17 cellular contexts compared by ENCODE assay signal in genomic region chr16:7492122-7492521, GRCh38.
DNase-seq lines count a peak whose midpoint lies in the region; ATAC-seq, FAIRE-seq and TF ChIP-seq lines count a peak whose summit lies in the region.
"Had no signal": no experiment of that assay in that cellular context is flagged by ENCODE, and none has a peak within 500 bp of the region (broad histone marks: within the 10 kb centered on the region; RNA-seq: fewer than 3 reads in every experiment).

No MANE protein-coding gene starts in this region.

- H3K36me3 ChIP-seq in GM23338 (ENCODE audit: insufficient read depth) (no peaks in the 10 kb centered on the region), K562 (ENCODE audit: control insufficient read depth, insufficient read depth, low read length) (no peaks in the 10 kb centered on the region), neuronal stem cell (replicated peaks in 1 of 2; ENCODE audit: control insufficient read depth in 2 of 2, insufficient read depth in 2 of 2, low read length in 2 of 2) (no peaks in the 10 kb centered on the region)
- H3K36me3 ChIP-seq: HAP-1 had no signal

- H3K27me3 Mint-ChIP-seq in GM23338 (ENCODE audit: insufficient read depth, low read depth, poor library complexity) = peaks cover 3% of the 10 kb centered on the region
- H3K27me3 Mint-ChIP-seq: CD4-positive, alpha-beta T cell; IgD-negative memory B cell had no signal

- DNase-seq in GM23338 (ENCODE audit: low spot score) = peak; percentile 37
- peak; percentile 3 for DNase-seq in NB4 (ENCODE audit: low read depth)
- DNase-seq in K562 (ENCODE audit: extremely low read depth in 1 of 4, low spot score in 3 of 4) = no peak
- peak; percentile 26 for DNase-seq in neuronal stem cell (ENCODE audit: low spot score)
- no peak for DNase-seq in sciatic nerve (ENCODE audit: low spot score)
- no peak for DNase-seq in hypothalamus (lab: John Stamatoyannopoulos, UW)
- DNase-seq in HCEC 1CT = no peak
- DNase-seq: AML-193; Caco-2; CD4-positive, alpha-beta T cell; HFFc6 had no signal

- BruUV-seq in K562 (replicated peaks; lab: Mats Ljungman, UMichigan) = no TSS peak

- ATAC-seq in GM23338 = no peak
- ATAC-seq in K562 = no peak
- ATAC-seq in sciatic nerve = no peak
- ATAC-seq: HepG2 had no signal

- H3K23ac ChIP-seq in neuronal stem cell (ENCODE audit: low read depth, low read length, poor library complexity) = no peak overlapping the region

- no peak overlapping the region for H2AK5ac ChIP-seq in neuronal stem cell (ENCODE audit: low read depth, low read length)

- intact Hi-C loops in K562 (cut with micrococcal nuclease) = no loop called here
- intact Hi-C loops in sciatic nerve (cut with DNase I) = no loop called here

- TF ChIP-seq POLR2A in NB4 (IDR thresholded peaks at IDR 0.05; ENCODE audit: extremely low read depth, insufficient read length) = no peak
- no peak for TF ChIP-seq POLR2A in K562 (conservative IDR thresholded peaks at IDR 0.05)

- no peaks in the 10 kb centered on the region for H3K9me2 ChIP-seq in GM23338 (ENCODE audit: insufficient read depth)

- H3K27ac ChIP-seq in GM23338 (ENCODE audit: low read depth) (no peak overlapping the region), K562 (ENCODE audit: extremely low read depth, low read depth, low read length) (no peak overlapping the region), neuronal stem cell (replicated peaks; ENCODE audit: low read length) (no peak overlapping the region)
- H3K27ac ChIP-seq: C4-2B had no signal

- H3K27me3 ChIP-seq in GM23338 (ENCODE audit: insufficient read depth) (no peaks in the 10 kb centered on the region), K562 (ENCODE audit: control insufficient read depth in 2 of 2, insufficient read depth in 2 of 2, low read length in 2 of 2) (no peaks in the 10 kb centered on the region), neuronal stem cell (ENCODE audit: control insufficient read depth in 3 of 3, insufficient read depth in 3 of 3, low read depth in 1 of 3, low read length in 3 of 3) (no peaks in the 10 kb centered on the region)

- H4K8ac ChIP-seq in neuronal stem cell (ENCODE audit: low read depth, low read length) = no peak overlapping the region

- no peak overlapping the region for H3K4me3 ChIP-seq in GM23338
- H3K4me3 ChIP-seq in NB4 (ENCODE audit: low read depth, low read length) = no peak overlapping the region
- H3K4me3 ChIP-seq in K562 = no peak overlapping the region
- no peak overlapping the region for H3K4me3 ChIP-seq in neuronal stem cell (ENCODE audit: low read length in 2 of 2)
- H3K4me3 ChIP-seq: HAP-1 had no signal

- H3K9ac ChIP-seq in K562 (ENCODE audit: insufficient read depth in 1 of 2, low read depth in 2 of 2, low read length in 2 of 2) (no peak overlapping the region), neuronal stem cell (ENCODE audit: low read depth, low read length, poor library complexity) (no peak overlapping the region)

- no peak for TF ChIP-seq RAD21 in K562 (CRISPR knock-in tag; conservative IDR thresholded peaks at IDR 0.05 in 1 of 2, IDR thresholded peaks at IDR 0.05 in 1 of 2)

- no peak for TF ChIP-seq EP300 in K562 (IDR thresholded peaks at IDR 0.05; ENCODE audit: low read length)

- no peak overlapping the region for H3K18ac ChIP-seq in neuronal stem cell (ENCODE audit: low read length)

- H3K4me3 Mint-ChIP-seq in GM23338 = no peak overlapping the region
- H3K4me3 Mint-ChIP-seq: CD4-positive, alpha-beta T cell; HFFc6; IgD-negative memory B cell had no signal

- peaks cover 3% of the 10 kb centered on the region; the same call in 1 of the 3 replicates for H3K4me1 Mint-ChIP-seq in GM23338
- H3K4me1 Mint-ChIP-seq: IgD-negative memory B cell had no signal

- no peak overlapping the region for H3K4ac ChIP-seq in neuronal stem cell (ENCODE audit: low read length)

- H3K9me3 ChIP-seq in K562 (replicated peaks; ENCODE audit: control insufficient read depth, insufficient read depth, low read depth, low read length) = no peaks in the 10 kb centered on the region
- H3K9me3 ChIP-seq in neuronal stem cell (replicated peaks in 1 of 2; ENCODE audit: control insufficient read depth in 2 of 2, insufficient read depth in 1 of 2, low read depth in 1 of 2, low read length in 2 of 2) = no peaks in the 10 kb centered on the region
- H3K9me3 ChIP-seq: Caco-2, HAP-1 had no signal

- no peak overlapping the region for H3K27ac Mint-ChIP-seq in GM23338
- H3K27ac Mint-ChIP-seq: CD4-positive, alpha-beta T cell; HFFc6; IgD-negative memory B cell had no signal

- FAIRE-seq in K562 (lab: Jason Lieb, UNC) = no peak
- FAIRE-seq: D721Med, G401.6, HepG2 had no signal

- H3K9me1 ChIP-seq in K562 (ENCODE audit: control insufficient read depth, insufficient read depth, low read length) = no peaks in the 10 kb centered on the region

- H4K20me1 ChIP-seq in GM23338 (replicated peaks; ENCODE audit: insufficient read depth) = no peaks in the 10 kb centered on the region
- no peaks in the 10 kb centered on the region for H4K20me1 ChIP-seq in K562 (replicated peaks; ENCODE audit: control insufficient read depth, insufficient read depth, low read length)

- H3K79me1 ChIP-seq in neuronal stem cell (ENCODE audit: low read depth, low read length) = no peaks in the 10 kb centered on the region

- no peak overlapping the region for H3K14ac ChIP-seq in neuronal stem cell (ENCODE audit: low read length)

- no peak overlapping the region for H2BK120ac ChIP-seq in neuronal stem cell (ENCODE audit: low read depth, low read length)

- no peak for TF ChIP-seq CTCF in GM23338 (conservative IDR thresholded peaks at IDR 0.05; ENCODE audit: low read depth in 2 of 2)
- no peak for TF ChIP-seq CTCF in NB4 (IDR thresholded peaks at IDR 0.05; ENCODE audit: low read depth, low read length)
- TF ChIP-seq CTCF in K562 (IDR thresholded peaks at IDR 0.05 in 2 of 3, conservative IDR thresholded peaks at IDR 0.05 in 1 of 3; ENCODE audit: insufficient read depth in 2 of 3, low read depth in 1 of 3, low read length in 3 of 3) = no peak

- no peaks in the 10 kb centered on the region for H3K79me2 ChIP-seq in GM23338 (replicated peaks; ENCODE audit: insufficient read depth)
- H3K79me2 ChIP-seq in K562 (ENCODE audit: control insufficient read depth, insufficient read depth, low read length) = no peaks in the 10 kb centered on the region

- no peaks in the 10 kb centered on the region; the same call in 2 of the 3 replicates for H3K9me3 Mint-ChIP-seq in GM23338

- H3K36me3 Mint-ChIP-seq in GM23338 (ENCODE audit: low read depth) = no peaks in the 10 kb centered on the region
- H3K36me3 Mint-ChIP-seq: IgD-negative memory B cell had no signal

- no peak overlapping the region for H3K4me2 ChIP-seq in GM23338
- H3K4me2 ChIP-seq in K562 (ENCODE audit: insufficient read depth, low read length) = no peak overlapping the region
- no peak overlapping the region for H3K4me2 ChIP-seq in neuronal stem cell (ENCODE audit: insufficient read depth, low read length, poor library complexity, severe bottlenecking)

- H2BK15ac ChIP-seq in neuronal stem cell (ENCODE audit: low read length) = no peak overlapping the region

- POLR2A ChIA-PET in K562 (lab: Yijun Ruan, JAX) = no interaction called here

- no peak overlapping the region for H2BK5ac ChIP-seq in neuronal stem cell (ENCODE audit: low read length)

- in situ Hi-C loops in K562 (cut with MboI) = no loop called here

- no peak overlapping the region for H2AFZ ChIP-seq in GM23338
- no peak overlapping the region for H2AFZ ChIP-seq in K562 (ENCODE audit: low read depth, low read length)
- H2AFZ ChIP-seq in neuronal stem cell (ENCODE audit: low read length) = no peak overlapping the region

- H2BK12ac ChIP-seq in neuronal stem cell (ENCODE audit: low read length) = no peak overlapping the region

- H3F3A ChIP-seq in GM23338 (replicated peaks; ENCODE audit: low read depth) = no peaks in the 10 kb centered on the region

- H3K4me1 ChIP-seq in GM23338 (ENCODE audit: insufficient read depth) = no peaks in the 10 kb centered on the region
- H3K4me1 ChIP-seq in K562 (replicated peaks in 1 of 2; ENCODE audit: control insufficient read depth in 2 of 2, insufficient read depth in 2 of 2, low read length in 2 of 2) = no peaks in the 10 kb centered on the region
- peaks cover 0 to 4% of the 10 kb centered on the region in 2 donors for H3K4me1 ChIP-seq in neuronal stem cell (ENCODE audit: control insufficient read depth in 2 of 2, insufficient read depth in 1 of 2, low read depth in 1 of 2, low read length in 2 of 2)
- H3K4me1 ChIP-seq: Caco-2, HAP-1 had no signal

- CTCF ChIA-PET in K562 (lab: Yijun Ruan, JAX; ENCODE audit: low intra/inter-chr PET ratio) = no interaction called here

- H4K91ac ChIP-seq in neuronal stem cell (ENCODE audit: low read depth, low read length, poor library complexity) = no peak overlapping the region

- WGBS in K562 (ENCODE audit: insufficient coverage, low coverage, missing lambda C conversion rate) = 0% methylated on average over 1 of the region's 1 CpG
- WGBS in neuronal stem cell (ENCODE audit: extremely low coverage in 2 of 2, insufficient read length in 2 of 2, insufficient replicate concordance in 1 of 2), 2 donors = no CpG with 5 or more reads among the region's 1 CpG

TF ChIP-seq in GM23338, 12 proteins besides CTCF, POLR2A, EP300 and RAD21 (continues in another document):
- no peak for TF ChIP-seq EZH2phosphoT487 (IDR thresholded peaks at IDR 0.05; ENCODE audit: unreplicated experiment)

TF ChIP-seq in K562, 482 proteins besides CTCF, POLR2A, EP300 and RAD21:
- no peak for TF ChIP-seq E2F8 (IDR thresholded peaks at IDR 0.05; ENCODE audit: low read depth, partially characterized antibody)
- peak; percentile 63; the same call in 1 of the 2 replicates for TF ChIP-seq EHMT2 (IDR thresholded peaks at IDR 0.05)
- peak; percentile 53; the same call in 1 of the 2 replicates for TF ChIP-seq MIER1 (IDR thresholded peaks at IDR 0.05; ENCODE audit: low read depth)

Comparison
In these comparisons a context has a peak if more than half of its experiments do, and no peak if none do; other contexts are left out.
1. DNase-seq: peak in GM23338 (single experiment), NB4 (single experiment) and neuronal stem cell (single experiment); none in K562 (0 of 4), sciatic nerve (single experiment), hypothalamus (0 of 51) and HCEC 1CT (single experiment).